ENCODE assay signal across 15 cellular contexts in genomic region chr7:98178321-98178720, GRCh38. TPM values are rescaled to one million over a fixed set of nuclear protein-coding genes. Genes with fewer than 3 reads are reported as not detected.
DNase-seq lines count a peak whose midpoint lies in the region; ATAC-seq and TF ChIP-seq lines count a peak whose summit lies in the region.
"Had no signal": no experiment of that assay in that cellular context is flagged by ENCODE, and none has a peak within 500 bp of the region (broad histone marks: within the 10 kb centered on the region; RNA-seq: fewer than 3 reads in every experiment).

No MANE protein-coding gene starts in this region.

- H3K79me2 ChIP-seq in GM23338 (replicated peaks; ENCODE audit: insufficient read depth) = 0 out of 2 replicates have a peak, but pooled peaks cover 4% of the 10 kb centered on the region

- no peaks in the 10 kb centered on the region for H3K27me3 ChIP-seq in GM23338 (ENCODE audit: insufficient read depth)
- no peaks in the 10 kb centered on the region for H3K27me3 ChIP-seq in body of pancreas
- no peaks in the 10 kb centered on the region for H3K27me3 ChIP-seq in right atrium auricular region
- H3K27me3 ChIP-seq in psoas muscle (ENCODE audit: insufficient read depth in 3 of 3, low read length in 2 of 3) = no peaks in the 10 kb centered on the region
- no peaks in the 10 kb centered on the region for H3K27me3 ChIP-seq in brain microvascular endothelial cell (replicated peaks)
- H3K27me3 ChIP-seq: BLaER1 had no signal

- WGBS in body of pancreas, 2 donors = 35 to 60% methylated on average over 16 of the region's 16 CpGs
- 42 to 77% (median 56%) methylated on average over 16 of the region's 16 CpGs for WGBS in psoas muscle, 3 donors

- H3K9me3 ChIP-seq in body of pancreas = no peaks in the 10 kb centered on the region
- no peaks in the 10 kb centered on the region for H3K9me3 ChIP-seq in right atrium auricular region
- H3K9me3 ChIP-seq in psoas muscle = no peaks in the 10 kb centered on the region
- H3K9me3 ChIP-seq: BLaER1 had no signal

- H3K4me1 ChIP-seq in GM23338 (ENCODE audit: insufficient read depth) (peaks cover 22% of the 10 kb centered on the region), body of pancreas (peaks cover 76% of the 10 kb centered on the region), right atrium auricular region (peaks cover 0 to 26% of the 10 kb centered on the region in 2 donors), psoas muscle (peaks cover 45% of the 10 kb centered on the region)
- H3K4me1 ChIP-seq: BLaER1 had no signal

- 0 out of 2 replicates have a peak overlapping the region, but pooled peaks have one; percentile 3 for H3K4me2 ChIP-seq in GM23338
- H3K4me2 ChIP-seq: BLaER1 had no signal

- peaks cover 29% of the 10 kb centered on the region for H3K4me1 Mint-ChIP-seq in GM23338
- H3K4me1 Mint-ChIP-seq in effector memory CD8-positive, alpha-beta T cell (ENCODE audit: low read depth in 2 of 2) = no peaks in the 10 kb centered on the region
- H3K4me1 Mint-ChIP-seq: activated CD4-positive, alpha-beta T cell treated with anti-CD3 and anti-CD28 coated beads for 36 hours; nephron had no signal

- peak; percentile 73 to 92 (median 88) for TF ChIP-seq POLR2A in body of pancreas (IDR thresholded peaks at IDR 0.05)

- peaks cover 6% of the 10 kb centered on the region for H3K27me3 Mint-ChIP-seq in GM23338 (ENCODE audit: insufficient read depth, low read depth, poor library complexity)
- H3K27me3 Mint-ChIP-seq in effector memory CD8-positive, alpha-beta T cell = no peaks in the 10 kb centered on the region
- H3K27me3 Mint-ChIP-seq: activated CD4-positive, alpha-beta T cell treated with anti-CD3 and anti-CD28 coated beads for 36 hours had no signal

- H4K20me1 ChIP-seq in GM23338 (replicated peaks; ENCODE audit: insufficient read depth) = peaks cover 7% of the 10 kb centered on the region; the same call in 1 of the 2 replicates

- no peak overlapping the region for H2AFZ ChIP-seq in GM23338

- H3K36me3 ChIP-seq in GM23338 (ENCODE audit: insufficient read depth) (no peaks in the 10 kb centered on the region), body of pancreas (replicated peaks in 1 of 2; ENCODE audit: insufficient read depth in 1 of 2, low read depth in 2 of 2) (no peaks in the 10 kb centered on the region), right atrium auricular region (peaks cover 6% of the 10 kb centered on the region), psoas muscle (ENCODE audit: insufficient read depth in 1 of 2, low read depth in 1 of 2) (peaks cover 0 to 3% of the 10 kb centered on the region in 2 donors), brain microvascular endothelial cell (replicated peaks) (peaks cover 2% of the 10 kb centered on the region)

- H3K4me3 ChIP-seq in GM23338 (no peak overlapping the region), body of pancreas (no peak overlapping the region), right atrium auricular region (no peak overlapping the region), psoas muscle (peak overlapping the region; percentile 56), brain microvascular endothelial cell (ENCODE audit: low read depth, low read length) (no peak overlapping the region)
- H3K4me3 ChIP-seq: BLaER1 had no signal

- no peaks in the 10 kb centered on the region for H3K9me2 ChIP-seq in GM23338 (ENCODE audit: insufficient read depth)

- H3K27ac ChIP-seq in GM23338 (ENCODE audit: low read depth) (peak overlapping the region; percentile 82), body of pancreas (peak overlapping the region; percentile 91 to 95 (median 92)), right atrium auricular region (peak overlapping the region; percentile 73 to 79), psoas muscle (peak overlapping the region; percentile 80), brain microvascular endothelial cell (no peak overlapping the region)
- H3K27ac ChIP-seq: BLaER1, HL-60 had no signal

- no peak for TF ChIP-seq CTCF in GM23338 (conservative IDR thresholded peaks at IDR 0.05; ENCODE audit: low read depth in 2 of 2)
- no peak for TF ChIP-seq CTCF in body of pancreas (IDR thresholded peaks at IDR 0.05)
- TF ChIP-seq CTCF in right atrium auricular region (IDR thresholded peaks at IDR 0.05) = no peak
- TF ChIP-seq CTCF in psoas muscle (IDR thresholded peaks at IDR 0.05) = no peak
- no peak for TF ChIP-seq CTCF in brain microvascular endothelial cell (IDR thresholded peaks at IDR 0.05; ENCODE audit: low read depth, low read length, missing control alignments)

- ATAC-seq in GM23338 (peak; percentile 71), body of pancreas (peak; percentile 86), psoas muscle (peak; percentile 76 to 86 (median 82)), GM19395 (IDR thresholded peaks at IDR 0.05; ENCODE audit: unreplicated experiment) (no peak)
- no peak for ATAC-seq in effector memory CD8-positive, alpha-beta T cell (replicated peaks)
- ATAC-seq: activated CD4-positive, alpha-beta T cell treated with anti-CD3 and anti-CD28 coated beads for 36 hours had no signal

- peaks cover 3% of the 10 kb centered on the region; the same call in 2 of the 3 replicates for H3K36me3 Mint-ChIP-seq in GM23338 (ENCODE audit: low read depth)
- peaks cover 14% of the 10 kb centered on the region for H3K36me3 Mint-ChIP-seq in effector memory CD8-positive, alpha-beta T cell (ENCODE audit: insufficient read depth)

- in situ Hi-C loops in brain microvascular endothelial cell (cut with HindIII; ENCODE audit: low pct_ligation_motif_present, low sequenced_read_pairs) = no loop called here

- no peak overlapping the region for H3K27ac Mint-ChIP-seq in GM23338
- no peak overlapping the region for H3K27ac Mint-ChIP-seq in effector memory CD8-positive, alpha-beta T cell
- H3K27ac Mint-ChIP-seq: activated CD4-positive, alpha-beta T cell treated with anti-CD3 and anti-CD28 coated beads for 36 hours; nephron had no signal

- DNase-seq in GM23338 (ENCODE audit: low spot score) (peak; percentile 44), body of pancreas (peak; percentile 90 to 97 (median 94)), right atrium auricular region (ENCODE audit: low spot score) (no peak), psoas muscle (peak; percentile 57 to 91), SW 1271 (lab: John Stamatoyannopoulos, UW) (no peak), brain microvascular endothelial cell (no peak)
- DNase-seq in effector memory CD8-positive, alpha-beta T cell = no peak
- DNase-seq: activated CD4-positive, alpha-beta T cell treated with anti-CD3 and anti-CD28 coated beads for 36 hours; MM.1S; NCI-H226 had no signal

- intact Hi-C loops in body of pancreas (cut with DNase I) (no loop called here), psoas muscle (cut with DNase I) (loop anchor here (5.0 kb wide), 1 partner anchor 104 kb away; the partner anchor contains the start of gene BRI3 (in 2 of the 2))

- H3K9me3 Mint-ChIP-seq in GM23338 = no peaks in the 10 kb centered on the region
- no peaks in the 10 kb centered on the region for H3K9me3 Mint-ChIP-seq in effector memory CD8-positive, alpha-beta T cell
- H3K9me3 Mint-ChIP-seq: nephron had no signal

- H3K4me3 Mint-ChIP-seq in GM23338 = no peak overlapping the region
- H3K4me3 Mint-ChIP-seq in effector memory CD8-positive, alpha-beta T cell = no peak overlapping the region
- H3K4me3 Mint-ChIP-seq: activated CD4-positive, alpha-beta T cell treated with anti-CD3 and anti-CD28 coated beads for 36 hours; nephron had no signal

- 0 out of 2 replicates have a peak, but pooled peaks cover 4% of the 10 kb centered on the region for H3F3A ChIP-seq in GM23338 (replicated peaks; ENCODE audit: low read depth)

TF ChIP-seq in GM23338, 12 proteins besides CTCF, POLR2A, EP300 and RAD21:
- TF ChIP-seq POLR2AphosphoS5 (IDR thresholded peaks at IDR 0.05; ENCODE audit: low read depth) (no peak), NANOG (IDR thresholded peaks at IDR 0.05; ENCODE audit: borderline replicate concordance) (no peak)

RNA-seq across cellular contexts. Expression of gene BHLHA15, which starts 32.9 kb away (rescaled TPM):
- total RNA-seq in GM23338 (2014; rRNA removed; shearing (Covaris generic)) = 8.3 and 10.9 TPM in 2 replicates
- 0.99 and 1.4 TPM in 2 replicates for polyA plus RNA-seq in GM23338 (2016; fragmentation: Nextera tagmentation; extraction: Ambion mirVana)
- total RNA-seq in body of pancreas = 100 to 1,000 TPM; 247 to 584 TPM
- under 1 TPM in 1 of 2 donors, not detected in 1; 0.83 TPM for total RNA-seq in right atrium auricular region
- not detected for total RNA-seq in psoas muscle
- polyA plus RNA-seq in psoas muscle = not detected
- total RNA-seq: SK-MEL-5 had no signal

Comparison
In these comparisons a context has a peak if more than half of its experiments do, and no peak if none do; other contexts are left out.
1. ATAC-seq: peak in GM23338 (single experiment), body of pancreas (single experiment) and psoas muscle (4 of 4); none in GM19395 (single experiment) and effector memory CD8-positive, alpha-beta T cell (single experiment).
2. DNase-seq: peak in GM23338 (single experiment), body of pancreas (4 of 4) and psoas muscle (2 of 2); none in right atrium auricular region (single experiment), SW 1271 (0 of 2), brain microvascular endothelial cell (single experiment) and effector memory CD8-positive, alpha-beta T cell (0 of 3).
3. RNA of gene BHLHA15, which starts 32.9 kb away (total RNA-seq): 247 to 584 TPM in body of pancreas; 8.3 to 10.9 TPM in GM23338, 0.83 TPM in right atrium auricular region and not detected in psoas muscle; every median in the first group is over 10 times any median in the second.